In the genomic region with DNA sequence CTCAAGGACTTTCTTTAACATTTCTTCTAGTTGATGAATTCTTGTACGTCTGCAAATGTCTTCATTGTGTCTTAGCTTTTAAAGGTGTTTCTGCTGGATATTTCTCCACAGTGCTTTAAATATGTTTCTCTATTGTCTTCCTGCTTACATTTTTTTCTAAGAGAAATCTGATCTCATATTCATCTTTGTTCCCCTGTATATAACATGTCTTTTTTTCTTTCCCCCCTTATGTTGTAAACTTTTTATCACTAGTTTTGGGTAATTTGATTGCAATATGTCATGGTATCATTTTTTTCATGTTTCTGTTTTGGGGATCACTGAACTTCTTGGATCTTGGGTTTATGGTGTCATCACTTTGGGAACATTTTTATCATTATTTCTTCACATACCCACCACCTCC, we compare ENCODE assay signal across 28 cellular contexts.
"Had no signal": no experiment of that assay in that cellular context is flagged by ENCODE, and none has a peak within 500 bp of the region (broad histone marks: within the 10 kb centered on the region; RNA-seq: fewer than 3 reads in every experiment).

No MANE protein-coding gene starts in this region.

- DNase-seq: colonic mucosa; cortex of kidney; dermis blood vessel endothelial cell; dorsolateral prefrontal cortex; effector CD4-positive, alpha-beta T cell; effector CD8-positive, alpha-beta T cell; effector memory CD4-positive, alpha-beta T cell; effector memory CD8-positive, alpha-beta T cell; erythroblast; esophagus squamous epithelium; foreskin fibroblast; foreskin keratinocyte; foreskin melanocyte; gastrocnemius medialis; glutamatergic neuron; head of caudate nucleus; heart left ventricle; heart right ventricle had no signal

- H3K4me1 ChIP-seq: colonic mucosa, esophagus muscularis mucosa, esophagus squamous epithelium, foreskin keratinocyte, gastrocnemius medialis, gastroesophageal sphincter, heart left ventricle had no signal

- H3K4me3 ChIP-seq: colonic mucosa, coronary artery, dorsolateral prefrontal cortex, esophagus muscularis mucosa, esophagus squamous epithelium, gastrocnemius medialis, gastroesophageal sphincter, heart left ventricle, heart right ventricle had no signal

- H3K27ac ChIP-seq: colonic mucosa, coronary artery, dorsolateral prefrontal cortex, epithelial cell of prostate, esophagus muscularis mucosa, esophagus squamous epithelium, foreskin keratinocyte, gastrocnemius medialis, gastroesophageal sphincter, heart left ventricle, heart right ventricle had no signal

- FAIRE-seq: colon, endometrium, endothelial cell of umbilical vein, frontal cortex had no signal

- ATAC-seq: effector memory CD8-positive, alpha-beta T cell; esophagus mucosa; foreskin keratinocyte; gastrocnemius medialis; gastroesophageal sphincter; heart left ventricle; heart right ventricle had no signal

- H3K27me3 Mint-ChIP-seq: dendritic cell treated with granulocyte-macrophage colony-stimulating factor and Interleukin-4, amounts not matched to agents 40 ng/mL and 50 ng/mL, for 4 days; effector memory CD8-positive, alpha-beta T cell had no signal

- H3K27me3 ChIP-seq: colonic mucosa, dorsolateral prefrontal cortex, esophagus muscularis mucosa, esophagus squamous epithelium, foreskin keratinocyte, gastrocnemius medialis, gastroesophageal sphincter, heart left ventricle, heart right ventricle had no signal

- H3K9me3 ChIP-seq: colonic mucosa had no signal

- H3K4me3 Mint-ChIP-seq: dendritic cell treated with granulocyte-macrophage colony-stimulating factor and Interleukin-4, amounts not matched to agents 40 ng/mL and 50 ng/mL, for 4 days had no signal

- H3K27ac Mint-ChIP-seq: dendritic cell treated with granulocyte-macrophage colony-stimulating factor and Interleukin-4, amounts not matched to agents 40 ng/mL and 50 ng/mL, for 4 days had no signal
